Comparison of ENCODE assay signal across 8 cellular contexts in the genomic region with DNA sequence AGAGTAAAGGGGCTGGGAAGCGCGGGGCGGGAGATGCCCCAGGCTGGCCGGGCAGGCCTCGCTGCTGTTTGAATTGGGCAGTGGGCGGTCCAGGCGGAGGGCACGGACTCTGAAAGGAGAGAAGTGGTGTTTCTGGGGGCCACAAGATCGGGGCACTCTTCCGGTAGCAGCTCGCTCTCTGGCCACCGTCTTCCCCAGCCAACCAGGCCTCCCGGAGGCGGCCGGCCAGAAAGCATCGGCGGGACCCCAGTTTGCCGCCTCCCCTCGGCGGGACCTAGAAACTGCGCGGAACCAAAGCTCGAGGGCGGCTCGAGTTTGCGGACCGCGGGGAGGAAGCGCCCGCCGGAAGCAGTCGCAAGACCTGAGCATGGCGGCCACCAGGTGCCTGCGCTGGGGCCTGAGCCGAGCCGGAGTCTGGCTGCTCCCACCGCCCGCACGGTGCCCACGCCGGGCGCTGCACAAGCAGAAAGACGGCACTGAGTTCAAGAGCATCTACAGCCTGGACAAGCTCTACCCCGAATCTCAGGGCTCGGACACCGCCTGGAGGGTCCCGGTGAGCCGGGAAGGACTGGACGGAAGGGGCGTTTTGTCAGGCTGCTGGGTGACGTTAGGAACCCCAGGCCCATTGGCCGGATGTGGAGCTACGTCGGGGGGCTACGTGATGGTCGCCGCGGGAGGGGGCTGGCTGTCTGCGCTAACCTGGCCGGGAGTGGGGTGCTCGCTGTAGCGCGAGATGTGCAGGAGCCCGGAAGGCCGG. TPM values are rescaled to one million over a fixed set of nuclear protein-coding genes. Genes with fewer than 3 reads are reported as not detected.
DNase-seq lines count a peak whose midpoint lies in the region; ATAC-seq and TF ChIP-seq lines count a peak whose summit lies in the region.

TSS of gene MRPL58 (plus strand) at position 351 of the 757 bp plus-strand sequence. CDS start at position 368, 17 bp downstream.

- no peaks in the 10 kb centered on the region for H3K9me3 Mint-ChIP-seq in H9

- H3K56ac ChIP-seq in H9 (ENCODE audit: insufficient read length, low read depth, low read length) = no peak within 1 kb of the TSS

- DNase-seq in GM03348 (ENCODE audit: low spot score) = peak; percentile 92
- DNase-seq in H9 = peak; percentile 97
- DNase-seq in M059J (ENCODE audit: low read depth) = peak; percentile 85
- DNase-seq in SK-N-MC (ENCODE audit: low read depth, low spot score) = no peak
- peak; percentile 85 for DNase-seq in activated naive CD4-positive, alpha-beta T cell treated with anti-CD3 and anti-CD28 coated beads, Interleukin-2, amount 50 U/mL, for 16 hours
- DNase-seq in glomerular endothelial cell (ENCODE audit: extremely low read depth, low read depth, low spot score) = no peak
- peak; percentile 45 for DNase-seq in omental fat pad (ENCODE audit: low spot score)

- H2BK15ac ChIP-seq in H9 (ENCODE audit: low read depth, low read length) = no peak within 1 kb of the TSS; the same call in 1 of the 2 replicates

- H3K36me3 ChIP-seq in SK-N-MC (ENCODE audit: insufficient read depth, low read length) = peaks cover 7% of the 10 kb centered on the region; the same call in 1 of the 2 replicates

- H2BK5ac ChIP-seq in H9 (ENCODE audit: insufficient read length, low read length) = no peak within 1 kb of the TSS

- H3K27ac Mint-ChIP-seq in H9 = peak within 1 kb of the TSS; percentile 91 to 98 (median 96)

- H3K14ac ChIP-seq in H9 (ENCODE audit: insufficient read depth, low read length) = peak within 1 kb of the TSS; percentile 99

- H3K23ac ChIP-seq in H9 (ENCODE audit: insufficient read length, low read depth, low read length) = no peak within 1 kb of the TSS

- TF ChIP-seq CTCF in H9 (conservative IDR thresholded peaks at IDR 0.05) (peak; percentile 55), omental fat pad (IDR thresholded peaks at IDR 0.05) (peak in 1 of 3 donors; percentile 26)

- H4K91ac ChIP-seq in H9 (ENCODE audit: insufficient read length, low read depth, low read length) = no peak within 1 kb of the TSS

- no peaks in the 10 kb centered on the region for H3K79me1 ChIP-seq in H9 (ENCODE audit: insufficient read depth, low read depth, low read length, poor library complexity, severe bottlenecking)

- H3K36me3 Mint-ChIP-seq in H9 (ENCODE audit: insufficient read depth in 1 of 3, low read depth in 3 of 3) = peaks cover 6 to 16% (median 9%) of the 10 kb centered on the region in 3 experiments; a peak in 4 of 7 replicates

- peak within 1 kb of the TSS; percentile 91 for H4K5ac ChIP-seq in H9 (ENCODE audit: insufficient read length, low read depth, low read length)

- peaks cover 2% of the 10 kb centered on the region for H3K27me3 Mint-ChIP-seq in H9 (ENCODE audit: low read depth)

- H3K27ac ChIP-seq in H9 (ENCODE audit: insufficient read length, low read depth, low read length) = peak within 1 kb of the TSS; percentile 63
- H3K27ac ChIP-seq in SK-N-MC = peak within 1 kb of the TSS; percentile 86
- H3K27ac ChIP-seq in temporal lobe (ENCODE audit: low read depth, low read length) = peak within 1 kb of the TSS; percentile 92

- H2BK12ac ChIP-seq in H9 (ENCODE audit: insufficient read length, low read depth, low read length) = peak within 1 kb of the TSS; percentile 43

- H3K4me3 Mint-ChIP-seq in H9 = peak within 1 kb of the TSS; percentile 87

- H3K4me1 ChIP-seq in H9 (ENCODE audit: insufficient read depth, low read length) = no peaks in the 10 kb centered on the region; the same call in 1 of the 2 replicates

- no peaks in the 10 kb centered on the region for H3K27me3 ChIP-seq in H9 (ENCODE audit: insufficient read depth, low read length)

- peak within 1 kb of the TSS; percentile 100 for H3K18ac ChIP-seq in H9 (ENCODE audit: insufficient read length, low read depth, low read length)

- H2AFZ ChIP-seq in H9 (ENCODE audit: low read length) = no peak within 1 kb of the TSS

- no peak within 1 kb of the TSS for H4K8ac ChIP-seq in H9 (replicated peaks; ENCODE audit: insufficient read length, low read depth, low read length)

- WGBS in H9 (ENCODE audit: extremely low coverage, insufficient read length, low lambda C conversion rate) = no CpG with 5 or more reads among the region's 65 CpGs

- ATAC-seq in omental fat pad (ENCODE audit: low FRiP score) = peak; percentile 94

- peak within 1 kb of the TSS; percentile 27; the same call in 1 of the 2 replicates for H3K4ac ChIP-seq in H9 (ENCODE audit: low read depth, low read length)

- H3K9me3 ChIP-seq in H9 (ENCODE audit: control insufficient read depth, low read depth, low read length) (no peaks in the 10 kb centered on the region), SK-N-MC (ENCODE audit: low read depth, low read length) (no peaks in the 10 kb centered on the region)

- H3K9ac ChIP-seq in H9 (ENCODE audit: extremely low read depth, insufficient read length, low read length) (peak within 1 kb of the TSS; percentile 95), SK-N-MC (ENCODE audit: insufficient read length) (peak within 1 kb of the TSS; percentile 83)

- H2BK120ac ChIP-seq in H9 (ENCODE audit: low read depth, low read length, poor library complexity, severe bottlenecking) = peak within 1 kb of the TSS; percentile 54

- H3T11ph ChIP-seq in H9 (ENCODE audit: low read length) = no peak within 1 kb of the TSS

- H2BK20ac ChIP-seq in H9 (ENCODE audit: low read depth, low read length, poor library complexity, severe bottlenecking) = no peak within 1 kb of the TSS

- H2AK5ac ChIP-seq in H9 (ENCODE audit: insufficient read length, low read length) = no peak within 1 kb of the TSS

- H3K23me2 ChIP-seq in H9 (ENCODE audit: insufficient read length, low read depth, low read length, poor library complexity, severe bottlenecking) = peaks cover 10% of the 10 kb centered on the region

- no peaks in the 10 kb centered on the region for H3K79me2 ChIP-seq in H9 (ENCODE audit: insufficient read depth, low read length)

- H3K4me1 Mint-ChIP-seq in H9 = peaks cover 23 to 25% of the 10 kb centered on the region in 2 experiments

- H4K20me1 ChIP-seq in H9 (ENCODE audit: control insufficient read depth, insufficient read depth, insufficient read length) = no peaks in the 10 kb centered on the region

- H3K4me3 ChIP-seq in SK-N-MC = peak within 1 kb of the TSS; percentile 93

- H3K4me2 ChIP-seq in H9 (ENCODE audit: insufficient read depth, insufficient read length, low read length) = peak within 1 kb of the TSS; percentile 97

RNA-seq across cellular contexts. Expression of gene MRPL58, which starts in this region (rescaled TPM):
- total RNA-seq in H9 (2021) (41.0 and 43.2 TPM in 2 replicates), glomerular endothelial cell (38.7 and 49.7 TPM in 2 replicates), omental fat pad (10 to 100 TPM; 28.0 to 48.5 (median 42.6) TPM), temporal lobe (8.6 TPM)
- total RNA-seq in M059J (2014; rRNA removed; shearing (Covaris generic)) = 55.7 and 65.0 TPM in 2 replicates

Comparison
In these comparisons a context has a peak if more than half of its experiments do, and no peak if none do; other contexts are left out.
1. DNase-seq: peak in GM03348 (single experiment), H9 (single experiment), M059J (single experiment), activated naive CD4-positive, alpha-beta T cell treated with anti-CD3 and anti-CD28 coated beads, Interleukin-2, amount 50 U/mL, for 16 hours (single experiment) and omental fat pad (single experiment); none in SK-N-MC (single experiment) and glomerular endothelial cell (single experiment).
2. Peak in every context shown above with its lines, with median percentiles within 50 percentile points of each other: H3K27ac ChIP-seq.